Comparison of ENCODE assay signal across 20 cellular contexts in the genomic region with DNA sequence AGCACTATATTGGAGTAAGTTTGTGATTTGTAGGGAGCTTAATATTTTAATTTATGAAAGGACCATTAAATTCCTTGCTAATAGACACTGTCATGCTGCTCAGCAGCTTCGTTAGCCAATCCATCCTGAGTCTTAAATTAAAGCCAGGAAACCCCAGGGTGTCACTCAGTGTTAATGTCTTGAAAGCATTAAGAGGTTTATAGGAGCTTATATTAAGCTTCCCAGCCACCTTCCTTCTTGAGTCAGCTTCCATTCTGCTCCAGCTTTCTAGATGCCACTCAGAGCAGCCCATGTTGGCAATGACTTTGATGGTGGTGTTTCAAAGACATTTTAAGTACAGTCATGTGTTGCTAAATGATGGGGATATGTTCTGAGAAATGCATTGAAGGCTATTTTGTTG. TPM values are rescaled to one million over a fixed set of nuclear protein-coding genes. Genes with fewer than 3 reads are reported as not detected.
"Had no signal": no experiment of that assay in that cellular context is flagged by ENCODE, and none has a peak within 500 bp of the region (broad histone marks: within the 10 kb centered on the region; RNA-seq: fewer than 3 reads in every experiment).

No MANE protein-coding gene starts in this region.

- H3K36me3 ChIP-seq: colonic mucosa, heart left ventricle, neutrophil, right atrium auricular region, suprapubic skin, thyroid gland had no signal

- H3K27me3 ChIP-seq: colonic mucosa, heart left ventricle, neutrophil, right atrium auricular region, suprapubic skin, thyroid gland had no signal

- H3K4me1 ChIP-seq: colonic mucosa, suprapubic skin, thyroid gland had no signal

- DNase-seq: colonic mucosa; dermis blood vessel endothelial cell; erythroblast; heart left ventricle; hippocampal formation; mucosa of descending colon; naive thymus-derived CD8-positive, alpha-beta T cell; posterior cingulate gyrus; small intestine; stimulated activated CD4-positive, alpha-beta T cell treated with anti-CD3 and anti-CD28 coated beads, Interleukin-4, amount 100 ng/mL, for 1 hour; stimulated activated CD8-positive, alpha-beta memory T cell treated with anti-CD3 and anti-CD28 coated beads, Interleukin-4, amount 100 ng/mL, for 48 hours; stimulated activated naive CD8-positive, alpha-beta T cell treated with anti-CD3 and anti-CD28 coated beads, Interleukin-15, Interleukin-2, amounts not matched to agents 100 U/mL and 50 U/mL, for 24 hours; thyroid gland had no signal

- H3K27ac ChIP-seq: colonic mucosa, heart left ventricle, right atrium auricular region, suprapubic skin, thyroid gland had no signal

- ATAC-seq: heart left ventricle; left lobe of liver; mucosa of descending colon; naive thymus-derived CD8-positive, alpha-beta T cell; stimulated activated effector memory CD8-positive, alpha-beta T cell treated with anti-CD3 and anti-CD28 coated beads, Interleukin-12 subunit alpha, Interleukin-12 subunit beta, amount 100 ng/mL, for 72 hours; stimulated activated naive CD8-positive, alpha-beta T cell treated with anti-CD3 and anti-CD28 coated beads, Interleukin-15, Interleukin-2, amounts not matched to agents 100 U/mL and 50 U/mL, for 24 hours had no signal

- H3K9me3 ChIP-seq: colonic mucosa, heart left ventricle, mucosa of descending colon, neutrophil, right atrium auricular region, suprapubic skin, thyroid gland had no signal

- H3K4me3 ChIP-seq: colonic mucosa, heart left ventricle, mucosa of descending colon, right atrium auricular region, suprapubic skin, thyroid gland had no signal

RNA-seq across cellular contexts. Expression of gene PROM1, which starts 27.1 kb away (rescaled TPM):
- total RNA-seq: naive thymus-derived CD8-positive, alpha-beta T cell; osteoblast; pulmonary artery endothelial cell had no signal
- polyA plus RNA-seq: naive thymus-derived CD8-positive, alpha-beta T cell had no signal
